ENCODE assay signal across 9 cellular contexts in the genomic region with DNA sequence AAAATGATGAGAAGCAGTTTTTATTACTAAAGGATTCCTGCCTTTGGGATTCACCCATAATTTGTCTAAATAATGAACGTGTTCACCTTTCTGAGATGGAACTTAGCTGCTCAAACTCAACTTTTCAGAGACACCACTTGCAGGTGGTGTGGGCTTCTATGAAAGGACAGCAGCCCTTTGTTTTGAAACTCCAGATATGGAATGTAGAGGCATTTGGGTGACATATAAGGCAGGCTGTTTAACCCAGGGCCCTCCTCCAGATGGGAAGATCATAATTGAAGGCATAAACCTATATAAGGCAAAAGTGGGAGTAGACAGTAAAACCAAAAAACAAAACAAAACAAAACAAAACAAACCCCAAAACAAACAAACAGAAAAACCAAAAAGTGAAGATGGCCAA. TPM values are rescaled to one million over a fixed set of nuclear protein-coding genes. Genes with fewer than 3 reads are reported as not detected.
A peak's percentile ranks its signal among the peaks of the same experiment; 100 is the strongest.
DNase-seq lines count a peak whose midpoint lies in the region; ATAC-seq and TF ChIP-seq lines count a peak whose summit lies in the region.
"Had no signal": no experiment of that assay in that cellular context is flagged by ENCODE, and none has a peak within 500 bp of the region (broad histone marks: within the 10 kb centered on the region; RNA-seq: fewer than 3 reads in every experiment).

No MANE protein-coding gene starts in this region.

- TF ChIP-seq POLR2A in gastrocnemius medialis (IDR thresholded peaks at IDR 0.05) = no peak

- peak overlapping the region; percentile 93 to 98 (median 95) for H3K27ac Mint-ChIP-seq in naive thymus-derived CD8-positive, alpha-beta T cell

- no peak for TF ChIP-seq CTCF in HEK293 (tag by site-specific recombination; IDR thresholded peaks at IDR 0.05)
- no peak for TF ChIP-seq CTCF in gastrocnemius medialis (IDR thresholded peaks at IDR 0.05 in 4 of 5, conservative IDR thresholded peaks at IDR 0.05 in 1 of 5)

- H3K9me3 ChIP-seq in HEK293 (ENCODE audit: control insufficient read depth, insufficient read depth, low read depth, low read length) (no peaks in the 10 kb centered on the region), adipocyte (ENCODE audit: control insufficient read depth, low read length) (no peaks in the 10 kb centered on the region), gastrocnemius medialis (no peaks in the 10 kb centered on the region)

- H3K36me3 Mint-ChIP-seq in naive thymus-derived CD8-positive, alpha-beta T cell = no peaks in the 10 kb centered on the region

- peak overlapping the region; percentile 74 for H3K9ac ChIP-seq in adipocyte (ENCODE audit: low read length)

- POLR2A ChIA-PET in HEK293 (lab: Yijun Ruan, JAX) = interaction anchor here (1.3 to 1.5 kb wide), 2 partner anchors 97 to 119 kb away, joined by 11 to 13 read pairs; a partner anchor contains a TSS
- POLR2A ChIA-PET in naive thymus-derived CD8-positive, alpha-beta T cell (lab: Charles Lee) = interaction anchor here (0.5 to 3.1 kb wide), 11 partner anchors 11 to 1979 kb away, joined by 3 to 54 read pairs (median 5); a partner anchor contains a TSS

- peaks cover 18 to 20% (median 20%) of the 10 kb centered on the region in 4 donors for H3K4me1 Mint-ChIP-seq in naive thymus-derived CD8-positive, alpha-beta T cell

- CTCF ChIA-PET in HEK293 (lab: Yijun Ruan, JAX) = interaction anchor here (0.6 to 4.9 kb wide), 14 partner anchors 9 to 1785 kb away, joined by 3 to 88 read pairs (median 6); no protein-coding TSS in a partner anchor

- no peak overlapping the region for H3K27ac ChIP-seq in HEK293 (ENCODE audit: extremely low read depth, low read depth, low read length)
- H3K27ac ChIP-seq in gastrocnemius medialis = peak overlapping the region in 1 of 4 donors; percentile 15

- DNase-seq in ACHN = peak; percentile 11
- DNase-seq in adipocyte (ENCODE audit: low read depth) = no peak
- no peak for DNase-seq in naive thymus-derived CD8-positive, alpha-beta T cell
- no peak for DNase-seq in NCI-H1930 (lab: John Stamatoyannopoulos, UW)
- DNase-seq in cerebellar cortex (ENCODE audit: low spot score) = no peak
- DNase-seq in gastrocnemius medialis = no peak
- DNase-seq: DMS 273 treated with DMSO at 0.1 percent for 48 hours had no signal

- H3K4me3 ChIP-seq in HEK293 (ENCODE audit: low read depth, low read length) (no peak overlapping the region), adipocyte (ENCODE audit: low read length) (peak overlapping the region; percentile 79), gastrocnemius medialis (peak overlapping the region in 1 of 4 donors; percentile 67)

- no peaks in the 10 kb centered on the region for H3K27me3 Mint-ChIP-seq in naive thymus-derived CD8-positive, alpha-beta T cell

- H3K36me3 ChIP-seq in HEK293 (ENCODE audit: control insufficient read depth in 2 of 2, insufficient read depth in 1 of 2, low read length in 2 of 2) (no peaks in the 10 kb centered on the region), adipocyte (ENCODE audit: control insufficient read depth, insufficient read depth, low read length, severe bottlenecking) (no peaks in the 10 kb centered on the region), gastrocnemius medialis (no peaks in the 10 kb centered on the region)

- intact Hi-C loops in gastrocnemius medialis (cut with DNase I; ENCODE audit: low total_unique reads) = loop anchor here (1.0 kb wide), 1 partner anchor 119 kb away; no protein-coding TSS in a partner anchor

- H3K9me3 Mint-ChIP-seq in naive thymus-derived CD8-positive, alpha-beta T cell = peaks cover 0 to 13% (median 0%) of the 10 kb centered on the region in 9 donors

- H3K4me3 Mint-ChIP-seq in naive thymus-derived CD8-positive, alpha-beta T cell = peak overlapping the region; percentile 91 to 98 (median 94)

- no peak for ATAC-seq in naive thymus-derived CD8-positive, alpha-beta T cell
- ATAC-seq in gastrocnemius medialis (no peak), GM21825 (IDR thresholded peaks at IDR 0.05; ENCODE audit: unreplicated experiment) (no peak)

- in situ Hi-C loops in ACHN (cut with HindIII; ENCODE audit: low pct_ligation_motif_present, low pct_unique_long_range_greater_than_20kb, low sequenced_read_pairs) (loop anchor here (25.0 kb wide), 1 partner anchor 96 kb away; a partner anchor contains a TSS), gastrocnemius medialis (cut with MboI; ENCODE audit: low sequenced_read_pairs in 4 of 4) (loop anchor here in 2 of 4 donors (5.0 kb wide), 1 partner anchor 116 kb away; no protein-coding TSS in a partner anchor)

- H3K4me1 ChIP-seq in HEK293 (ENCODE audit: control insufficient read depth, insufficient read depth, low read length) (no peaks in the 10 kb centered on the region), adipocyte (ENCODE audit: control insufficient read depth, insufficient read depth, low read length) (peaks cover 5% of the 10 kb centered on the region), gastrocnemius medialis (no peaks in the 10 kb centered on the region)

- no peaks in the 10 kb centered on the region for H3K27me3 ChIP-seq in adipocyte (replicated peaks; ENCODE audit: control insufficient read depth, insufficient read depth, low read length)
- H3K27me3 ChIP-seq in gastrocnemius medialis = peaks cover 0 to 2% (median 0%) of the 10 kb centered on the region in 3 donors

TF ChIP-seq in HEK293, 187 proteins besides CTCF, POLR2A, EP300 and RAD21:
- no peak for TF ChIP-seq FEZF1 (tag by site-specific recombination; IDR thresholded peaks at IDR 0.05)
- TF ChIP-seq ZNF2 (tag by site-specific recombination; IDR thresholded peaks at IDR 0.05) = no peak
- peak; percentile 76 for TF ChIP-seq ZNF335 (tag by site-specific recombination; conservative IDR thresholded peaks at IDR 0.05)
- no peak for TF ChIP-seq ZFP41 (tag by site-specific recombination; IDR thresholded peaks at IDR 0.05; ENCODE audit: borderline replicate concordance)

RNA-seq across cellular contexts. Expression of a gene that starts 11.9 kb away (rescaled TPM):
- total RNA-seq in naive thymus-derived CD8-positive, alpha-beta T cell = 10 to 100 TPM; 74.2 to 78.8 TPM
- 10 to 100 TPM; 26.9 to 36.8 (median 32.5) TPM for polyA plus RNA-seq in naive thymus-derived CD8-positive, alpha-beta T cell
- total RNA-seq in gastrocnemius medialis = 10 to 100 TPM; 18.3 to 33.0 (median 23.0) TPM

RNA-seq across cellular contexts. Expression of a gene that starts 37.6 kb away (rescaled TPM):
- total RNA-seq in naive thymus-derived CD8-positive, alpha-beta T cell = not detected
- polyA plus RNA-seq in naive thymus-derived CD8-positive, alpha-beta T cell = 1 to 10 TPM in 2 of 3 donors, under 1 TPM in 1; 0.60 to 2.3 (median 1.0) TPM
- total RNA-seq in gastrocnemius medialis = not detected

RNA-seq across cellular contexts. Expression of a gene that starts 43.0 kb away (rescaled TPM):
- total RNA-seq in naive thymus-derived CD8-positive, alpha-beta T cell = under 1 TPM; 0.66 to 0.78 TPM
- under 1 TPM in 2 of 3 donors, not detected in 1; 0.07 to 0.08 TPM for polyA plus RNA-seq in naive thymus-derived CD8-positive, alpha-beta T cell
- total RNA-seq in gastrocnemius medialis = 1 to 10 TPM in 2 of 4 donors, under 1 TPM in 2; 0.07 to 1.7 (median 0.98) TPM

RNA-seq across cellular contexts. Expression of a gene that starts 44.1 kb away (rescaled TPM):
- not detected for total RNA-seq in naive thymus-derived CD8-positive, alpha-beta T cell
- polyA plus RNA-seq in naive thymus-derived CD8-positive, alpha-beta T cell = under 1 TPM in 2 of 3 donors, not detected in 1; 0.07 to 0.13 TPM
- total RNA-seq in gastrocnemius medialis = not detected
